1 cellular context compared by ENCODE assay signal in the genomic region with DNA sequence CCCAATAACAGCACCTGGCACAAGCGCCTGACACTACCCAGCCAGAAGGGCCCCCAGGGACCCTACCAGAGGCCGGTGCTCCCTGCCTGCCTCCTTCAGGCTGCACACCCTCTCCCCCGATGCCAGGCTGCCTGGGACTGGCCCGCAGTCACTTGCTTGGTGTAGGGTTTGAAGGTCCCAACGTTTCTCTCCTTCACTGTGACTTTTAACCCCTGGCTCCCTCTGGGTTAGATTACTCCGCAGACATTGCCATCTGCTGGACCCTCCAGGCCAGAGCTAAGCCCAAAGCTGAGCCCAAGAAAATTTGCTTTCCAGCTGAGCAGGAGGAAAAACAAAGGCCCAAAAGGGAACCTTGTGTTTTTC.
TF ChIP-seq lines count a peak whose summit lies in the region.

No MANE protein-coding gene starts in this region.

TF ChIP-seq in H1, 55 proteins besides CTCF, POLR2A, EP300 and RAD21:
- TF ChIP-seq E2F6 (IDR thresholded peaks at IDR 0.05): no peak
- no peak for TF ChIP-seq CHD1 (IDR thresholded peaks at IDR 0.05; ENCODE audit: low read depth, low read length)
- no peak for TF ChIP-seq BRCA1 (IDR thresholded peaks at IDR 0.05; ENCODE audit: low read depth, low read length)
- no peak for TF ChIP-seq SP4 (IDR thresholded peaks at IDR 0.05; ENCODE audit: low read length)
- TF ChIP-seq, protein P1, sequence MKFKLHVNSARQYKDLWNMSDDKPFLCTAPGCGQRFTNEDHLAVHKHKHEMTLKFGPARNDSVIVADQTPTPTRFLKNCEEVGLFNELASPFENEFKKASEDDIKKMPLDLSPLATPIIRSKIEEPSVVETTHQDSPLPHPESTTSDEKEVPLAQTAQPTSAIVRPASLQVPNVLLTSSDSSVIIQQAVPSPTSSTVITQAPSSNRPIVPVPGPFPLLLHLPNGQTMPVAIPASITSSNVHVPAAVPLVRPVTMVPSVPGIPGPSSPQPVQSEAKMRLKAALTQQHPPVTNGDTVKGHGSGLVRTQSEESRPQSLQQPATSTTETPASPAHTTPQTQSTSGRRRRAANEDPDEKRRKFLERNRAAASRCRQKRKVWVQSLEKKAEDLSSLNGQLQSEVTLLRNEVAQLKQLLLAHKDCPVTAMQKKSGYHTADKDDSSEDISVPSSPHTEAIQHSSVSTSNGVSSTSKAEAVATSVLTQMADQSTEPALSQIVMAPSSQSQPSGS (IDR thresholded peaks at IDR 0.05; ENCODE audit: low read length): no peak
- no peak for TF ChIP-seq BCL11A (IDR thresholded peaks at IDR 0.05; ENCODE audit: low read depth in 2 of 2, low read length in 2 of 2)
- no peak for TF ChIP-seq SIX5 (IDR thresholded peaks at IDR 0.05; ENCODE audit: low read depth, low read length)
- TF ChIP-seq JUND (IDR thresholded peaks at IDR 0.05; ENCODE audit: low read length): no peak
- TF ChIP-seq HDAC2 (IDR thresholded peaks at IDR 0.05; ENCODE audit: borderline replicate concordance in 1 of 2, low read depth in 2 of 2, low read length in 2 of 2): no peak
- no peak for TF ChIP-seq POU5F1 (IDR thresholded peaks at IDR 0.05; ENCODE audit: low read depth, low read length)
- no peak for TF ChIP-seq KDM4A (IDR thresholded peaks at IDR 0.05; ENCODE audit: low read depth, low read length, severe bottlenecking)
- TF ChIP-seq SUZ12 (IDR thresholded peaks at IDR 0.05; ENCODE audit: low read length): no peak
- no peak for TF ChIP-seq CTBP2 (IDR thresholded peaks at IDR 0.05; ENCODE audit: borderline replicate concordance, insufficient read depth, insufficient read length, low read length)
- TF ChIP-seq CHD7 (IDR thresholded peaks at IDR 0.05; ENCODE audit: insufficient replicate concordance, low read length): no peak
- no peak for TF ChIP-seq TAF7 (optimal IDR thresholded peaks at IDR 0.05; ENCODE audit: borderline replicate concordance, low read depth, low read length)
- no peak for TF ChIP-seq ZNF274 (IDR thresholded peaks at IDR 0.05; ENCODE audit: borderline replicate concordance, extremely low read depth, low read length)
